ENCODE assay signal across 17 cellular contexts in the genomic region with DNA sequence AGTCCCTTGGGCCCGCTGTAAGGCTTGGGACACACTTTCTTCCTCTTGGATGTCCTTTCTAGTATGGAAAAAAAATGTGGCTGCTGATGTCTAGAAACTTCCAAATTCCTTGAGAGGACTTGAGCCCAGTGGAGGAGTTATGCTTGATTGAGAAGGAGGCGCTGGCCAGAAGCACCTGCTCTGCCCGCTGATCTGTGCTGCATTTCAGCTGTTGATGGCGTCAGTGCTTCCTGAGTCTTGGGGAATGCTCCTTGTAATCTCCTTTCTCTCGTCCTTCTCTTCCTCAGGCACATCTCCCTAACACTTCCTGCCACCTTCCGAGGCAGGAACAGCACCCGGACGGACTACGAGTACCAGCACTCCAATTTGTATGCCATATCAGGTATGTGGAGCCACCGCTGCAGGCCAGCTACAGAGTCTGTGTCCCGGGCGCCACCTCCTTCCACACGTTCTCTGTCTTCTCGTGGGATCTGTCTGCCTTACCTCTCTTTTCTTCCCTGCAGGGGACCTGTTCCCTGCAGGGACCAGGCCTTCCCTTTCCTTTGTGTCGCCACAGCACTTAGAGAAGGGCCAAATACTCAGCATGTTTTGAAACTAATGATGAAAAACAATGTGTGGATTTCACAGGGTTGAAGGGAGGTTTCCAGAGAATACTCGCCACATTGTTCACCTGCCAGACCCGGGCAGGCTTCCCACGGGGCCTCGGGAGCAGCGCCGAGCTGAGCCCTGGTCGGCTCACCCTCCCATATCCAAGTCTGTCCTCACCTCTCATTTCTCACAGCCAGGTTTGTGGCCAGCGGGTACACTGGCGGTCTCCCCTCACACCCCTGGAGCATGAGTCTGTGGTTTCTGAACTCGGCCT.
DNase-seq lines count a peak whose midpoint lies in the region; ATAC-seq, FAIRE-seq and TF ChIP-seq lines count a peak whose summit lies in the region.
"Had no signal": no experiment of that assay in that cellular context is flagged by ENCODE, and none has a peak within 500 bp of the region (broad histone marks: within the 10 kb centered on the region; RNA-seq: fewer than 3 reads in every experiment).

No MANE protein-coding gene starts in this region.

- no peak for TF ChIP-seq POLR2A in GM12892 (IDR thresholded peaks at IDR 0.05; ENCODE audit: low read depth, low read length)

- H3K4me3 Mint-ChIP-seq in Caco-2 (ENCODE audit: unreplicated experiment) (no peak overlapping the region), WTC11 (no peak overlapping the region), T-helper 17 cell (no peak overlapping the region)
- no peak overlapping the region for H3K4me3 Mint-ChIP-seq in activated T-helper 1 cell treated with anti-CD3 and anti-CD28 coated beads, Interleukin-12 subunit alpha, Interleukin-12 subunit beta, Interleukin-2, Interleukin-4 antibody, amounts not matched to agents 30 ng/mL and 10 ng/mL and 1 ng/mL, durations not matched to agents 14 hours and 24 hours and 36 hours
- H3K4me3 Mint-ChIP-seq: activated naive CD4-positive, alpha-beta T cell treated with anti-CD3 and anti-CD28 coated beads for 36 hours; natural killer cell; stimulated activated effector memory CD8-positive, alpha-beta T cell treated with anti-CD3 and anti-CD28 coated beads, Interleukin-12 subunit alpha, Interleukin-12 subunit beta, amount 100 ng/mL, for 72 hours had no signal

- H3K9me3 ChIP-seq in Caco-2: no peaks in the 10 kb centered on the region
- no peaks in the 10 kb centered on the region for H3K9me3 ChIP-seq in T-helper 17 cell (ENCODE audit: control insufficient read depth, low read length, poor library complexity, severe bottlenecking)
- H3K9me3 ChIP-seq: left lung, right lobe of liver had no signal

- H3K4me1 ChIP-seq in Caco-2: no peaks in the 10 kb centered on the region
- H3K4me1 ChIP-seq: right lobe of liver had no signal

- H3K9me3 Mint-ChIP-seq in Caco-2 (ENCODE audit: unreplicated experiment) (no peaks in the 10 kb centered on the region), WTC11 (no peaks in the 10 kb centered on the region)
- H3K9me3 Mint-ChIP-seq in activated T-helper 1 cell treated with anti-CD3 and anti-CD28 coated beads, Interleukin-12 subunit alpha, Interleukin-12 subunit beta, Interleukin-2, Interleukin-4 antibody, amounts not matched to agents 30 ng/mL and 10 ng/mL and 1 ng/mL, durations not matched to agents 14 hours and 24 hours and 36 hours: no peaks in the 10 kb centered on the region
- H3K9me3 Mint-ChIP-seq: activated naive CD4-positive, alpha-beta T cell treated with anti-CD3 and anti-CD28 coated beads for 36 hours; natural killer cell; stimulated activated effector memory CD8-positive, alpha-beta T cell treated with anti-CD3 and anti-CD28 coated beads, Interleukin-12 subunit alpha, Interleukin-12 subunit beta, amount 100 ng/mL, for 72 hours had no signal

- H3K36me3 Mint-ChIP-seq in Caco-2 (ENCODE audit: insufficient read depth, unreplicated experiment): no peaks in the 10 kb centered on the region
- no peaks in the 10 kb centered on the region for H3K36me3 Mint-ChIP-seq in WTC11
- H3K36me3 Mint-ChIP-seq in T-helper 17 cell (ENCODE audit: low read depth): peaks cover 6% of the 10 kb centered on the region
- no peaks in the 10 kb centered on the region for H3K36me3 Mint-ChIP-seq in activated T-helper 1 cell treated with anti-CD3 and anti-CD28 coated beads, Interleukin-12 subunit alpha, Interleukin-12 subunit beta, Interleukin-2, Interleukin-4 antibody, amounts not matched to agents 30 ng/mL and 10 ng/mL and 1 ng/mL, durations not matched to agents 14 hours and 24 hours and 36 hours (ENCODE audit: low read depth)
- H3K36me3 Mint-ChIP-seq: natural killer cell had no signal

- no TSS peak for BruUV-seq in Caco-2 (replicated peaks; lab: Mats Ljungman, UMichigan)

- DNase-seq in Caco-2: no peak
- peak in 1 of 2 experiments; percentile 16 for DNase-seq in HL-60 (ENCODE audit: low read depth in 1 of 2, low spot score in 1 of 2)
- DNase-seq in WTC11 (ENCODE audit: low spot score): no peak
- DNase-seq in T-helper 17 cell: no peak
- no peak for DNase-seq in activated T-helper 1 cell treated with anti-CD3 and anti-CD28 coated beads, Interleukin-12 subunit alpha, Interleukin-12 subunit beta, Interleukin-2, Interleukin-4 antibody, amounts not matched to agents 30 ng/mL and 10 ng/mL and 1 ng/mL, durations not matched to agents 14 hours and 24 hours and 36 hours (ENCODE audit: low spot score)
- DNase-seq in NAMALWA (ENCODE audit: low spot score): no peak
- DNase-seq in GM12892 (ENCODE audit: insufficient read length): no peak
- DNase-seq: activated naive CD4-positive, alpha-beta T cell treated with anti-CD3 and anti-CD28 coated beads for 36 hours; AML-193; natural killer cell; stimulated activated CD4-positive, alpha-beta T cell treated with anti-CD3 and anti-CD28 coated beads, Interleukin-4, amount 100 ng/mL, for 24 hours had no signal

- intact Hi-C loops in Caco-2 (cut with micrococcal nuclease; ENCODE audit: unreplicated experiment): no loop called here
- intact Hi-C loops in activated T-helper 1 cell treated with anti-CD3 and anti-CD28 coated beads, Interleukin-12 subunit alpha, Interleukin-12 subunit beta, Interleukin-2, Interleukin-4 antibody, amounts not matched to agents 30 ng/mL and 10 ng/mL and 1 ng/mL, durations not matched to agents 14 hours and 24 hours and 36 hours (cut with micrococcal nuclease): no loop called here

- H3K4me1 Mint-ChIP-seq in Caco-2 (ENCODE audit: low read depth, unreplicated experiment) (no peaks in the 10 kb centered on the region), WTC11 (peaks cover 39% of the 10 kb centered on the region), T-helper 17 cell (peaks cover 26% of the 10 kb centered on the region)
- no peaks in the 10 kb centered on the region for H3K4me1 Mint-ChIP-seq in activated T-helper 1 cell treated with anti-CD3 and anti-CD28 coated beads, Interleukin-12 subunit alpha, Interleukin-12 subunit beta, Interleukin-2, Interleukin-4 antibody, amounts not matched to agents 30 ng/mL and 10 ng/mL and 1 ng/mL, durations not matched to agents 14 hours and 24 hours and 36 hours (ENCODE audit: low read depth)

- H3K27me3 ChIP-seq in Caco-2 (replicated peaks; ENCODE audit: control insufficient read depth, insufficient read depth, low read length): no peaks in the 10 kb centered on the region
- H3K27me3 ChIP-seq in HL-60 (ENCODE audit: insufficient read depth, poor library complexity, severe bottlenecking): no peaks in the 10 kb centered on the region
- no peaks in the 10 kb centered on the region for H3K27me3 ChIP-seq in layer of hippocampus (ENCODE audit: control insufficient read depth, insufficient read depth, low read length)
- H3K27me3 ChIP-seq: cardiac muscle cell, left lung, right lobe of liver had no signal

- peak overlapping the region; percentile 37 for H3K27ac Mint-ChIP-seq in Caco-2 (ENCODE audit: unreplicated experiment)
- H3K27ac Mint-ChIP-seq in WTC11: peak overlapping the region; percentile 48; the same call in 1 of the 2 replicates
- no peak overlapping the region for H3K27ac Mint-ChIP-seq in T-helper 17 cell
- H3K27ac Mint-ChIP-seq in activated T-helper 1 cell treated with anti-CD3 and anti-CD28 coated beads, Interleukin-12 subunit alpha, Interleukin-12 subunit beta, Interleukin-2, Interleukin-4 antibody, amounts not matched to agents 30 ng/mL and 10 ng/mL and 1 ng/mL, durations not matched to agents 14 hours and 24 hours and 36 hours: no peak overlapping the region
- H3K27ac Mint-ChIP-seq: activated naive CD4-positive, alpha-beta T cell treated with anti-CD3 and anti-CD28 coated beads for 36 hours; natural killer cell had no signal

- peak; percentile 79 for ATAC-seq in WTC11
- no peak for ATAC-seq in T-helper 17 cell
- ATAC-seq: GM12878 had no signal

- H3K27ac ChIP-seq in HL-60 (replicated peaks) (peak overlapping the region; percentile 69), layer of hippocampus (ENCODE audit: low read depth, low read length) (peak overlapping the region; percentile 69)
- H3K27ac ChIP-seq: cardiac muscle cell, right lobe of liver had no signal

- no peaks in the 10 kb centered on the region for H3K27me3 Mint-ChIP-seq in Caco-2 (ENCODE audit: insufficient read depth, unreplicated experiment)
- H3K27me3 Mint-ChIP-seq in WTC11 (ENCODE audit: low read depth): peaks cover 2% of the 10 kb centered on the region; the same call in 1 of the 2 replicates
- no peaks in the 10 kb centered on the region for H3K27me3 Mint-ChIP-seq in T-helper 17 cell
- peaks cover 5% of the 10 kb centered on the region for H3K27me3 Mint-ChIP-seq in activated T-helper 1 cell treated with anti-CD3 and anti-CD28 coated beads, Interleukin-12 subunit alpha, Interleukin-12 subunit beta, Interleukin-2, Interleukin-4 antibody, amounts not matched to agents 30 ng/mL and 10 ng/mL and 1 ng/mL, durations not matched to agents 14 hours and 24 hours and 36 hours (ENCODE audit: insufficient read depth)

- no peaks in the 10 kb centered on the region; the same call in none of the 2 replicates for H3K36me3 ChIP-seq in Caco-2 (ENCODE audit: control insufficient read depth, insufficient read depth, low read length)

- TF ChIP-seq CTCF in Caco-2 (IDR thresholded peaks at IDR 0.05; ENCODE audit: insufficient read depth in 1 of 2, low read depth in 1 of 2, low read length in 1 of 2, severe bottlenecking in 1 of 2, unreplicated experiment in 1 of 2) (no peak), HL-60 (IDR thresholded peaks at IDR 0.05; ENCODE audit: insufficient read depth, low read length) (no peak), WTC11 (IDR thresholded peaks at IDR 0.05) (no peak)

- H3K4me3 ChIP-seq in Caco-2 (ENCODE audit: low read depth, low read length) (no peak overlapping the region), HL-60 (replicated peaks; ENCODE audit: insufficient read depth, low read length) (no peak overlapping the region)
- H3K4me3 ChIP-seq: cardiac muscle cell, GM12878, left lung, right lobe of liver had no signal

- CTCF ChIA-PET in Caco-2 (lab: Charles Lee): no interaction called here
- CTCF ChIA-PET in WTC11 (lab: Charles Lee): interaction anchor here (1.6 to 2.7 kb wide), 2 partner anchors 23 to 61 kb away, joined by 5 to 11 read pairs; no protein-coding TSS in a partner anchor

- no peak for FAIRE-seq in GM12892 (lab: Jason Lieb, UNC)
- FAIRE-seq: GM12878 had no signal

- POLR2A ChIA-PET in Caco-2 (lab: Charles Lee) (no interaction called here), WTC11 (lab: Charles Lee) (no interaction called here)

TF ChIP-seq in WTC11, 78 proteins besides CTCF, POLR2A, EP300 and RAD21 (continues in another document):
- no peak for TF ChIP-seq ZNF219 (CRISPR knock-in tag; IDR thresholded peaks at IDR 0.05; ENCODE audit: borderline replicate concordance)

Comparison
In these comparisons a context has a peak if more than half of its experiments do, and no peak if none do; other contexts are left out.
1. H3K27ac Mint-ChIP-seq: peak in Caco-2 (single experiment) and WTC11 (single experiment); none in T-helper 17 cell (single experiment) and activated T-helper 1 cell treated with anti-CD3 and anti-CD28 coated beads, Interleukin-12 subunit alpha, Interleukin-12 subunit beta, Interleukin-2, Interleukin-4 antibody, amounts not matched to agents 30 ng/mL and 10 ng/mL and 1 ng/mL, durations not matched to agents 14 hours and 24 hours and 36 hours (single experiment).